ENCODE assay signal across 8 cellular contexts in the genomic region with DNA sequence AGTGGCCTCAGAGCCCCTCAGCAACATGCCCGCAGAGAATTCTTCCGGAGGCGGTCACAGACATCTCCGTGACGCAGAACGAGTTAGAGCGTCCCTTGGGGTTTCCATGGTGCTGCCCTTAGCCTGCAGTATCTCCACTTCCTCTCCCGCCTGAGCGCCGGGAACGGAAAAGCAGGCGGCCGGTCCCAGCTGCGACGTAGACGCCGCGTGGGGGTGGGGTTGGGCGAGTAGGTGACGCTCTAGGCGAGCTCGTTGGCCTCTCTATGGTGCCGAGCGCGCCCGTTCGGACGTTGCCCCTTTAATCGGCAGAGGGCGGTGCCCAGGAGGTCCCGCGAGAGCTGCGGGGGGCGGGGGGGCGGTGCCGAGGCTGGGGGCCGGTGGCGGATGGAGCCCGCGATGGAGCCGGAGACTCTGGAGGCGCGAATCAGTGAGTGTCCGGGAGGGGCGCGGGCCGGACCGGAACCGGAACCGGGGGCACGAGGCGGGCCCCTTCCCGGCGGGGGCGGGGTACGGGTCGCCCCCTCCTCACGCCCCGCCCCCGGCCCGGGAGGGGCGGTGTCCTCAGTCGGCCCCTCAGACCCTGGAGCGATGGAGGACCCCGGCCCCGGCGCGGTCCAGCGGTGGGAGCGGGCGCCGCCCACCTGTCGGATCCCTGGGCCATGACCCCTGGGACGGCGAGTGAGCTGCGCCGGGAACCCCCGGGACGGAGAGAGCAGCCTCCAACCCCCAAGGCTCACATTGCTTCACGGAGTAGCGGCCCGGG. TPM values are rescaled to one million over a fixed set of nuclear protein-coding genes. Genes with fewer than 3 reads are reported as not detected.
A peak's percentile ranks its signal among the peaks of the same experiment; 100 is the strongest.
DNase-seq lines count a peak whose midpoint lies in the region; ATAC-seq and TF ChIP-seq lines count a peak whose summit lies in the region.

A gene with protein sequence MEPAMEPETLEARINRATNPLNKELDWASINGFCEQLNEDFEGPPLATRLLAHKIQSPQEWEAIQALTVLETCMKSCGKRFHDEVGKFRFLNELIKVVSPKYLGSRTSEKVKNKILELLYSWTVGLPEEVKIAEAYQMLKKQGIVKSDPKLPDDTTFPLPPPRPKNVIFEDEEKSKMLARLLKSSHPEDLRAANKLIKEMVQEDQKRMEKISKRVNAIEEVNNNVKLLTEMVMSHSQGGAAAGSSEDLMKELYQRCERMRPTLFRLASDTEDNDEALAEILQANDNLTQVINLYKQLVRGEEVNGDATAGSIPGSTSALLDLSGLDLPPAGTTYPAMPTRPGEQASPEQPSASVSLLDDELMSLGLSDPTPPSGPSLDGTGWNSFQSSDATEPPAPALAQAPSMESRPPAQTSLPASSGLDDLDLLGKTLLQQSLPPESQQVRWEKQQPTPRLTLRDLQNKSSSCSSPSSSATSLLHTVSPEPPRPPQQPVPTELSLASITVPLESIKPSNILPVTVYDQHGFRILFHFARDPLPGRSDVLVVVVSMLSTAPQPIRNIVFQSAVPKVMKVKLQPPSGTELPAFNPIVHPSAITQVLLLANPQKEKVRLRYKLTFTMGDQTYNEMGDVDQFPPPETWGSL (plus strand): TSS at position 358 of the 763 bp plus-strand sequence. CDS start 27 bp downstream, at position 385.

- no peak within 1 kb of the TSS for H3T11ph ChIP-seq in H9 (ENCODE audit: low read length)

- no peaks in the 10 kb centered on the region; a peak in 1 of 7 replicates for H3K36me3 Mint-ChIP-seq in H9 (ENCODE audit: insufficient read depth in 1 of 3, low read depth in 3 of 3)
- H3K36me3 Mint-ChIP-seq in natural killer cell treated with Interleukin-12 subunit alpha and Interleukin-12 subunit beta and Interleukin-15 and Interleukin-18, amount 100 ng/mL, for 72 hours = no peaks in the 10 kb centered on the region

- no peak for TF ChIP-seq CTCF in H9 (conservative IDR thresholded peaks at IDR 0.05)

- H4K8ac ChIP-seq in H9 (replicated peaks; ENCODE audit: insufficient read length, low read depth, low read length) = no peak within 1 kb of the TSS

- peak within 1 kb of the TSS; percentile 99 for H3K18ac ChIP-seq in H9 (ENCODE audit: insufficient read length, low read depth, low read length)

- no peak within 1 kb of the TSS for H3K56ac ChIP-seq in H9 (ENCODE audit: insufficient read length, low read depth, low read length)

- H2BK12ac ChIP-seq in H9 (ENCODE audit: insufficient read length, low read depth, low read length) = no peak within 1 kb of the TSS

- H3K4me1 Mint-ChIP-seq in H9 = peaks cover 16 to 17% of the 10 kb centered on the region in 2 experiments
- H3K4me1 Mint-ChIP-seq in natural killer cell treated with Interleukin-12 subunit alpha and Interleukin-12 subunit beta and Interleukin-15 and Interleukin-18, amount 100 ng/mL, for 72 hours (ENCODE audit: low read depth in 2 of 2) = peaks cover 29 to 38% of the 10 kb centered on the region in 2 donors

- H3K23ac ChIP-seq in H9 (ENCODE audit: insufficient read length, low read depth, low read length) = no peak within 1 kb of the TSS

- no peaks in the 10 kb centered on the region for H3K9me3 Mint-ChIP-seq in H9
- no peaks in the 10 kb centered on the region for H3K9me3 Mint-ChIP-seq in natural killer cell treated with Interleukin-12 subunit alpha and Interleukin-12 subunit beta and Interleukin-15 and Interleukin-18, amount 100 ng/mL, for 72 hours

- no peaks in the 10 kb centered on the region for H3K9me3 ChIP-seq in H9 (ENCODE audit: control insufficient read depth, low read depth, low read length)
- no peaks in the 10 kb centered on the region for H3K9me3 ChIP-seq in MG63

- H2AFZ ChIP-seq in H9 (ENCODE audit: low read length) = no peak within 1 kb of the TSS

- H3K27me3 Mint-ChIP-seq in H9 (ENCODE audit: low read depth) = peaks cover 8% of the 10 kb centered on the region
- no peaks in the 10 kb centered on the region for H3K27me3 Mint-ChIP-seq in natural killer cell treated with Interleukin-12 subunit alpha and Interleukin-12 subunit beta and Interleukin-15 and Interleukin-18, amount 100 ng/mL, for 72 hours

- peaks cover 3% of the 10 kb centered on the region; the same call in 1 of the 2 replicates for H3K36me3 ChIP-seq in MG63

- no peak within 1 kb of the TSS for H2BK20ac ChIP-seq in H9 (ENCODE audit: low read depth, low read length, poor library complexity, severe bottlenecking)

- H4K5ac ChIP-seq in H9 (ENCODE audit: insufficient read length, low read depth, low read length) = no peak within 1 kb of the TSS

- H4K20me1 ChIP-seq in H9 (ENCODE audit: control insufficient read depth, insufficient read depth, insufficient read length) = no peaks in the 10 kb centered on the region

- no peak within 1 kb of the TSS for H4K91ac ChIP-seq in H9 (ENCODE audit: insufficient read length, low read depth, low read length)

- peak; percentile 97 for DNase-seq in ELR (ENCODE audit: low read depth)
- DNase-seq in H9 = peak; percentile 96
- peak; percentile 94 for DNase-seq in MG63
- DNase-seq in SHP77 (lab: John Stamatoyannopoulos, UW) = peak; percentile 95
- peak; percentile 92 for DNase-seq in activated effector memory CD4-positive, alpha-beta T cell treated with Interleukin-2 at 50 U/mL for 16 hours
- DNase-seq in fibroblast of peridontal ligament (ENCODE audit: extremely low read depth) = peak; percentile 97
- peak; percentile 98 for DNase-seq in natural killer cell treated with Interleukin-12 subunit alpha and Interleukin-12 subunit beta and Interleukin-15 and Interleukin-18, amount 100 ng/mL, for 72 hours (ENCODE audit: low spot score)
- peak; percentile 96 for DNase-seq in stimulated activated naive CD4-positive, alpha-beta T cell treated with Interleukin-2 at 50 U/mL for 16 hours (lab: John Stamatoyannopoulos, UW)

- no CpG with 5 or more reads among the region's 82 CpGs for WGBS in H9 (ENCODE audit: extremely low coverage, insufficient read length, low lambda C conversion rate)

- peaks cover 10% of the 10 kb centered on the region for H3K23me2 ChIP-seq in H9 (ENCODE audit: insufficient read length, low read depth, low read length, poor library complexity, severe bottlenecking)

- peak within 1 kb of the TSS; percentile 99 for H3K14ac ChIP-seq in H9 (ENCODE audit: insufficient read depth, low read length)

- no peak within 1 kb of the TSS for H2AK5ac ChIP-seq in H9 (ENCODE audit: insufficient read length, low read length)

- no peak within 1 kb of the TSS for H3K4ac ChIP-seq in H9 (ENCODE audit: low read depth, low read length)

- H2BK15ac ChIP-seq in H9 (ENCODE audit: low read depth, low read length) = no peak within 1 kb of the TSS

- no peak within 1 kb of the TSS for H2BK5ac ChIP-seq in H9 (ENCODE audit: insufficient read length, low read length)

- no peaks in the 10 kb centered on the region for H3K4me1 ChIP-seq in H9 (ENCODE audit: insufficient read depth, low read length)

- peak within 1 kb of the TSS; percentile 78 for H3K9ac ChIP-seq in H9 (ENCODE audit: extremely low read depth, insufficient read length, low read length)

- H3K27ac ChIP-seq in H9 (ENCODE audit: insufficient read length, low read depth, low read length) = peak within 1 kb of the TSS; percentile 88

- peaks cover 3% of the 10 kb centered on the region for H3K79me1 ChIP-seq in H9 (ENCODE audit: insufficient read depth, low read depth, low read length, poor library complexity, severe bottlenecking)

- H3K27ac Mint-ChIP-seq in H9 = peak within 1 kb of the TSS; percentile 96 to 99 (median 99)
- H3K27ac Mint-ChIP-seq in natural killer cell treated with Interleukin-12 subunit alpha and Interleukin-12 subunit beta and Interleukin-15 and Interleukin-18, amount 100 ng/mL, for 72 hours = peak within 1 kb of the TSS; percentile 93 to 97

- peak; percentile 95 to 96 for ATAC-seq in natural killer cell treated with Interleukin-12 subunit alpha and Interleukin-12 subunit beta and Interleukin-15 and Interleukin-18, amount 100 ng/mL, for 72 hours

- H3K4me3 ChIP-seq in MG63 = peak within 1 kb of the TSS; percentile 82

- H2BK120ac ChIP-seq in H9 (ENCODE audit: low read depth, low read length, poor library complexity, severe bottlenecking) = no peak within 1 kb of the TSS

- H3K4me3 Mint-ChIP-seq in H9 = peak within 1 kb of the TSS; percentile 91 to 93
- peak within 1 kb of the TSS; percentile 98 for H3K4me3 Mint-ChIP-seq in natural killer cell treated with Interleukin-12 subunit alpha and Interleukin-12 subunit beta and Interleukin-15 and Interleukin-18, amount 100 ng/mL, for 72 hours

- no peaks in the 10 kb centered on the region; the same call in 1 of the 2 replicates for H3K79me2 ChIP-seq in H9 (ENCODE audit: insufficient read depth, low read length)

- H3K4me2 ChIP-seq in H9 (ENCODE audit: insufficient read depth, insufficient read length, low read length) = peak within 1 kb of the TSS; percentile 90

- H3K27me3 ChIP-seq in H9 (ENCODE audit: insufficient read depth, low read length) = no peaks in the 10 kb centered on the region
- no peaks in the 10 kb centered on the region for H3K27me3 ChIP-seq in MG63

RNA-seq across cellular contexts. Expression of the gene that starts here (rescaled TPM):
- total RNA-seq in H9 (2021) = 56.0 and 61.7 TPM in 2 replicates
- total RNA-seq in MG63 (2014; rRNA removed; shearing (Covaris generic); ENCODE audit: low replicate concordance) = 13.8 and 33.2 TPM in 2 replicates
- total RNA-seq in natural killer cell treated with Interleukin-12 subunit alpha and Interleukin-12 subunit beta and Interleukin-15 and Interleukin-18, amount 100 ng/mL, for 72 hours = 100 to 1,000 TPM in 1 of 2 donors, 10 to 100 TPM in 1; 85.5 to 142 TPM

Comparison
In these comparisons a context has a peak if more than half of its experiments do, and no peak if none do; other contexts are left out.
1. Peak in every context shown above with its lines: DNase-seq, ATAC-seq, H3K4me3 ChIP-seq and H3K27ac ChIP-seq.